In the genomic region with DNA sequence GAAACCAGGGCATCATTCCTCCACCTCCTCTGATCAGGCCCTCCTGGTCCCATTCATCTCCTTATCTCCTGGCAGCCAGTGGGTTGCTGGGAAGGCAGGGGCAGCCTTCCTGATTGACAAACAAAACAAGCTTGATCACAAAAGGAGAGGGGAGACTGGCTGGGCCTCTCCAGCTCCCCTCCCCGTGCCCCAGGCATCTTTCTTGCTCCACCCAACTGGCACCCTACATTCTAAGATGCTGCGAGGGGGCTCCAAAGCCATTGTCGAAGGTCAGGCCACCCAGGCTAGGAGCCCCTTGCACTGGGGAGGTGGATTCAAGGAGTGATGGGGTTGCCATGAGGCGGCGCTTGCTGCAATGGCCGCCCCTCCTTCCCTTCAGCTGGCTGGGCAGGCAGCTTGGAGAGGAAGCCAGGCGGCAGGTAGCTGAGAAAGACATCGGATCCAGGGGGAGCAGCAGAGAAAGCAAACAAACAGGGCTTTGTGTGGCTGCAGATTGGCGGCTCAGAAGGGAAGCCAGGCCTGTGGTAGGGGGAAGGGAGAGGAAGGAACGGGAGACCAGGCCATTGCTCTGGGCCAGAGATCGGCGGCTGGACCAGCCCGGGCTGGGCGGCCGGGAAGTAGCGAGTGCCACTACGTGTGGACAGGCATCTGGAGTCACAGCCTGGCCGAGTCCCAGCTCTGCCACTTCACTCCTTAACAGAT, we compare ENCODE assay signal across 1 cellular context.
TF ChIP-seq lines count a peak whose summit lies in the region.

No MANE protein-coding gene starts in this region.

TF ChIP-seq in HepG2, 621 proteins besides CTCF, POLR2A, EP300 and RAD21 (continued from another document):
- TF ChIP-seq PBX2 (CRISPR knock-in tag; IDR thresholded peaks at IDR 0.05) (0 out of 2 replicates have a peak, but pooled peaks have one; percentile 11), KDM1A (CRISPR knock-in tag; IDR thresholded peaks at IDR 0.05) (no peak)
- TF ChIP-seq, protein P1, sequence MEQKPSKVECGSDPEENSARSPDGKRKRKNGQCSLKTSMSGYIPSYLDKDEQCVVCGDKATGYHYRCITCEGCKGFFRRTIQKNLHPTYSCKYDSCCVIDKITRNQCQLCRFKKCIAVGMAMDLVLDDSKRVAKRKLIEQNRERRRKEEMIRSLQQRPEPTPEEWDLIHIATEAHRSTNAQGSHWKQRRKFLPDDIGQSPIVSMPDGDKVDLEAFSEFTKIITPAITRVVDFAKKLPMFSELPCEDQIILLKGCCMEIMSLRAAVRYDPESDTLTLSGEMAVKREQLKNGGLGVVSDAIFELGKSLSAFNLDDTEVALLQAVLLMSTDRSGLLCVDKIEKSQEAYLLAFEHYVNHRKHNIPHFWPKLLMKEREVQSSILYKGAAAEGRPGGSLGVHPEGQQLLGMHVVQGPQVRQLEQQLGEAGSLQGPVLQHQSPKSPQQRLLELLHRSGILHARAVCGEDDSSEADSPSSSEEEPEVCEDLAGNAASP (CRISPR knock-in tag; IDR thresholded peaks at IDR 0.05; ENCODE audit: borderline replicate concordance) = peak; percentile 44; the same call in 1 of the 2 replicates
